9 cellular contexts compared by ENCODE assay signal in genomic region chr6:154243793-154244768, GRCh38.
DNase-seq lines count a peak whose midpoint lies in the region; ATAC-seq and TF ChIP-seq lines count a peak whose summit lies in the region.
"Had no signal": no experiment of that assay in that cellular context is flagged by ENCODE, and none has a peak within 500 bp of the region (broad histone marks: within the 10 kb centered on the region; RNA-seq: fewer than 3 reads in every experiment).

No MANE protein-coding gene starts in this region.

- CTCF ChIA-PET in CD4-positive, alpha-beta T cell (lab: Charles Lee) = interaction anchor here (1.9 to 2.3 kb wide), 2 partner anchors 33 to 87 kb away, joined by 5 to 6 read pairs; no protein-coding TSS in a partner anchor

- TF ChIP-seq CTCF in CD4-positive, alpha-beta T cell (IDR thresholded peaks at IDR 0.05) = no peak
- TF ChIP-seq CTCF in GM06990 (IDR thresholded peaks at IDR 0.05; ENCODE audit: insufficient read depth, low read length, poor library complexity, severe bottlenecking) = no peak
- TF ChIP-seq CTCF in left lung (IDR thresholded peaks at IDR 0.05) = no peak
- TF ChIP-seq CTCF in GM13977 (IDR thresholded peaks at IDR 0.05; ENCODE audit: extremely low read depth, insufficient read depth, missing control alignments) = no peak

- H3K27ac ChIP-seq in CD4-positive, alpha-beta T cell (ENCODE audit: low read depth, low read length) = peak overlapping the region; percentile 75
- no peak overlapping the region for H3K27ac ChIP-seq in left lung

- peaks cover 88% of the 10 kb centered on the region for H3K4me1 Mint-ChIP-seq in CD4-positive, alpha-beta T cell (ENCODE audit: low read depth)
- peaks cover 88% of the 10 kb centered on the region for H3K4me1 Mint-ChIP-seq in activated naive CD4-positive, alpha-beta T cell treated with anti-CD3 and anti-CD28 coated beads, Interleukin-2, amount 50 U/mL, for 24 hours

- H3K27me3 Mint-ChIP-seq in CD4-positive, alpha-beta T cell = no peaks in the 10 kb centered on the region
- H3K27me3 Mint-ChIP-seq in activated naive CD4-positive, alpha-beta T cell treated with anti-CD3 and anti-CD28 coated beads, Interleukin-2, amount 50 U/mL, for 24 hours = no peaks in the 10 kb centered on the region

- H3K36me3 ChIP-seq in GM06990 (ENCODE audit: control insufficient read depth, insufficient read depth, low read length) (no peaks in the 10 kb centered on the region), left lung (no peaks in the 10 kb centered on the region)

- peaks cover 84% of the 10 kb centered on the region for H3K36me3 Mint-ChIP-seq in CD4-positive, alpha-beta T cell (ENCODE audit: low read depth)
- peaks cover 14% of the 10 kb centered on the region for H3K36me3 Mint-ChIP-seq in activated naive CD4-positive, alpha-beta T cell treated with anti-CD3 and anti-CD28 coated beads, Interleukin-2, amount 50 U/mL, for 24 hours

- peak overlapping the region; percentile 93 for H3K27ac Mint-ChIP-seq in CD4-positive, alpha-beta T cell
- peak overlapping the region; percentile 98 for H3K27ac Mint-ChIP-seq in activated naive CD4-positive, alpha-beta T cell treated with anti-CD3 and anti-CD28 coated beads, Interleukin-2, amount 50 U/mL, for 24 hours

- H3K27me3 ChIP-seq in CD4-positive, alpha-beta T cell (ENCODE audit: control insufficient read depth, insufficient read depth, low read length) = no peaks in the 10 kb centered on the region
- H3K27me3 ChIP-seq in GM06990 (replicated peaks; ENCODE audit: control insufficient read depth, insufficient read depth, low read length) (no peaks in the 10 kb centered on the region), left lung (no peaks in the 10 kb centered on the region)

- no peaks in the 10 kb centered on the region for H3K9me3 Mint-ChIP-seq in CD4-positive, alpha-beta T cell
- H3K9me3 Mint-ChIP-seq in activated naive CD4-positive, alpha-beta T cell treated with anti-CD3 and anti-CD28 coated beads, Interleukin-2, amount 50 U/mL, for 24 hours = peaks cover 9% of the 10 kb centered on the region
- H3K9me3 Mint-ChIP-seq: neural crest cell had no signal

- peaks cover 0 to 33% of the 10 kb centered on the region in 2 donors for H3K4me1 ChIP-seq in left lung

- H3K4me3 Mint-ChIP-seq in CD4-positive, alpha-beta T cell = peak overlapping the region; percentile 95
- H3K4me3 Mint-ChIP-seq in activated naive CD4-positive, alpha-beta T cell treated with anti-CD3 and anti-CD28 coated beads, Interleukin-2, amount 50 U/mL, for 24 hours = peak overlapping the region; percentile 95
- H3K4me3 Mint-ChIP-seq: neural crest cell had no signal

- no peaks in the 10 kb centered on the region for H3K9me3 ChIP-seq in CD4-positive, alpha-beta T cell (ENCODE audit: control insufficient read depth, low read length)
- no peaks in the 10 kb centered on the region for H3K9me3 ChIP-seq in left lung

- no peak for DNase-seq in CD4-positive, alpha-beta T cell
- DNase-seq in GM06990 (ENCODE audit: extremely low read depth, insufficient read length) = no peak
- no peak for DNase-seq in left lung
- DNase-seq in cerebellar nuclear complex (lab: John Stamatoyannopoulos, UW) = no peak
- no peak for DNase-seq in GM13977 (ENCODE audit: low spot score)
- DNase-seq: stimulated activated CD8-positive, alpha-beta memory T cell treated with anti-CD3 and anti-CD28 coated beads, Interleukin-4, amount 100 ng/mL, for 48 hours had no signal

- intact Hi-C loops in CD4-positive, alpha-beta T cell (cut with DNase I, micrococcal nuclease) = loop anchor here (1.0 to 2.0 kb wide), 2 partner anchors 12 to 13 kb away; no protein-coding TSS in a partner anchor
- intact Hi-C loops in left lung (cut with DNase I) = no loop called here

- POLR2A ChIA-PET in CD4-positive, alpha-beta T cell (lab: Charles Lee) = interaction anchor here (0.6 to 2.8 kb wide), 9 partner anchors 11 to 87 kb away, joined by 3 to 13 read pairs (median 4); no protein-coding TSS in a partner anchor

- H3K4me3 ChIP-seq in GM06990 (replicated peaks; ENCODE audit: low read depth, low read length) = peak overlapping the region; percentile 67
- no peak overlapping the region for H3K4me3 ChIP-seq in left lung

- in situ Hi-C loops in GM13977 (cut with MboI; ENCODE audit: low pct_unique_long_range_greater_than_20kb, low sequenced_read_pairs, unreplicated experiment) = no loop called here

- no peak for ATAC-seq in CD4-positive, alpha-beta T cell (ENCODE audit: poor library complexity)
- ATAC-seq in left lung (peak; percentile 78), GM19328 (IDR thresholded peaks at IDR 0.05; ENCODE audit: unreplicated experiment) (no peak)

Comparison
In these comparisons a context has a peak if more than half of its experiments do, and no peak if none do; other contexts are left out.
1. intact Hi-C loops: an anchor here in CD4-positive, alpha-beta T cell (1.0 to 2.0 kb wide); none called in left lung.